Comparison of ENCODE assay signal across 24 cellular contexts in the genomic region with DNA sequence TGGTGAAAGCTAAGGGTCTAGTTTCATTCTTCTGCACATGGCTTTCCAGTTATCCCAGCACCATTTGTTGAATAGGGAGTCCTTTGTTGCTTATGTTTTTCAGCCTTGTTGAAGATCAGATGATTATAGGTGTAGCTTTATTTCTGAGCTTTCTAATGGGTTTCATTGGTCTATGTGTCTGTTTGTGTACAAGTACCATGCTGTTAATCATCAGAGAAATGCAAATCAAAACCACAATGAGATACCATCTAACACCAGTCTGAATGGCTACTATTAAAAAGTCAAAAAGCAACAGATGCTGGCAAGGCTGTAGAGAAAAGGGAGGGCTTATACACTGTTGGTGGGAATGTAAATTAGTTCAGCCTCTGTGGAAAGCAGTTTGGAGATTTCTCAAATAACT.
"Had no signal": no experiment of that assay in that cellular context is flagged by ENCODE, and none has a peak within 500 bp of the region (broad histone marks: within the 10 kb centered on the region; RNA-seq: fewer than 3 reads in every experiment).

No MANE protein-coding gene starts in this region.

- DNase-seq: activated B cell treated with CpG ODN at 0.5 μM for 24 hours; activated CD4-positive, alpha-beta T cell treated with anti-CD3 and anti-CD28 coated beads for 1 hour; activated CD4-positive, alpha-beta T cell treated with anti-CD3 and anti-CD28 coated beads, Interleukin-2, amount 10 ng/mL, durations not matched to agents 24 days and 14 days; activated CD4-positive, alpha-beta T cell treated with anti-CD3 and anti-CD28 coated beads, Interleukin-2, amount 50 U/mL, for 48 hours; activated CD8-positive, alpha-beta memory T cell treated with anti-CD3 and anti-CD28 coated beads, Interleukin-2, amount 10 ng/mL, durations not matched to agents 7 days and 5 days; activated effector memory CD4-positive, alpha-beta T cell treated with Interleukin-2 at 50 U/mL for 16 hours; activated naive CD4-positive, alpha-beta T cell; activated T-cell treated with anti-CD3 and anti-CD28 coated beads, Interleukin-2, amount 50 U/mL, for 24 hours; aorta; body of pancreas; central memory CD4-positive, alpha-beta T cell; cortex of kidney; Kasumi-1; KBM-7; NCI-H1092 treated with DMSO at 0.1 percent for 48 hours; NCI-H1436; NCI-H187; NCI-H2081; NCI-H446; NCI-H524; Peyer's patch; SHP77 treated with DMSO at 0.1 percent for 48 hours; T-helper 17 cell; T-helper 9 cell had no signal

- ATAC-seq: activated CD8-positive, alpha-beta memory T cell treated with anti-CD3 and anti-CD28 coated beads, Interleukin-2, amount 10 ng/mL, durations not matched to agents 7 days and 5 days; body of pancreas; T-helper 17 cell had no signal
